Comparison of ENCODE assay signal across 28 cellular contexts in genomic region chr16:87664792-87665191, GRCh38.
"Had no signal": no experiment of that assay in that cellular context is flagged by ENCODE, and none has a peak within 500 bp of the region (broad histone marks: within the 10 kb centered on the region; RNA-seq: fewer than 3 reads in every experiment).

No MANE protein-coding gene starts in this region.

- H3K4me1 ChIP-seq: adrenal gland, body of pancreas, esophagus squamous epithelium had no signal

- H3K36me3 ChIP-seq: adrenal gland, esophagus squamous epithelium had no signal

- H3K4me3 ChIP-seq: adrenal gland, body of pancreas, coronary artery, esophagus squamous epithelium had no signal

- H3K27ac ChIP-seq: adrenal gland, body of pancreas, coronary artery, epithelial cell of prostate, esophagus squamous epithelium had no signal

- H3K27me3 ChIP-seq: adrenal gland, body of pancreas had no signal

- DNase-seq: activated CD4-positive, alpha-beta memory T cell treated with anti-CD3 and anti-CD28 coated beads for 36 hours; activated CD4-positive, alpha-beta T cell treated with anti-CD3 and anti-CD28 coated beads for 36 hours; activated CD4-positive, alpha-beta T cell treated with anti-CD3 and anti-CD28 coated beads, Interleukin-2, amount 10 ng/mL, durations not matched to agents 24 days and 14 days; activated CD4-positive, CD25-positive, alpha-beta regulatory T cell; activated CD4-positive, CD25-positive, alpha-beta regulatory T cell treated with anti-CD3 and anti-CD28 coated beads, Interleukin-2, amount 50 U/mL, for 72 hours; activated CD8-positive, alpha-beta memory T cell treated with anti-CD3 and anti-CD28 coated beads, Interleukin-2, amount 10 ng/mL, durations not matched to agents 7 days and 5 days; activated CD8-positive, alpha-beta memory T cell treated with anti-CD3 and anti-CD28 coated beads, Interleukin-2, amount 50 U/mL, for 4 hours; activated CD8-positive, alpha-beta T cell treated with anti-CD3 and anti-CD28 coated beads, Interleukin-2, amount 10 ng/mL, durations not matched to agents 7 days and 5 days; activated effector memory CD4-positive, alpha-beta T cell treated with anti-CD3 and anti-CD28 coated beads, Interleukin-2, amount 50 U/mL, for 16 hours; activated naive CD4-positive, alpha-beta T cell treated with anti-CD3 and anti-CD28 coated beads for 36 hours; activated naive CD8-positive, alpha-beta T cell treated with anti-CD3 and anti-CD28 coated beads for 36 hours; activated naive CD8-positive, alpha-beta T cell treated with anti-CD3 and anti-CD28 coated beads, Interleukin-2, amount 50 U/mL, for 24 hours; activated T-cell treated with anti-CD3 and anti-CD28 coated beads, Interleukin-2, amount 50 U/mL, for 1 hour; activated T-cell treated with anti-CD3 and anti-CD28 coated beads, Interleukin-2, amount 50 U/mL, for 48 hours; adrenal gland; amygdala; aorta; body of pancreas; cerebellar nuclear complex; effector CD4-positive, alpha-beta T cell; effector memory CD8-positive, alpha-beta T cell; esophagus squamous epithelium; head of caudate nucleus; T-helper 1 cell; T-helper 17 cell; T1000 had no signal

- H3K9me3 ChIP-seq: adrenal gland, body of pancreas, esophagus squamous epithelium had no signal
